In genomic region chr14:100374270-100374669, GRCh38 we compare ENCODE assay signal across 11 cellular contexts. TPM values are rescaled to one million over a fixed set of nuclear protein-coding genes. Genes with fewer than 3 reads are reported as not detected.
DNase-seq lines count a peak whose midpoint lies in the region; ATAC-seq lines count a peak whose summit lies in the region.
"Had no signal": no experiment of that assay in that cellular context is flagged by ENCODE, and none has a peak within 500 bp of the region (broad histone marks: within the 10 kb centered on the region; RNA-seq: fewer than 3 reads in every experiment).

No MANE protein-coding gene starts in this region.

- H3K4me3 ChIP-seq in subcutaneous abdominal adipose tissue (ENCODE audit: low read depth in 1 of 5, low read length in 5 of 5), result peak overlapping the region; percentile 23 to 92 (median 78)

- H3K36me3 Mint-ChIP-seq in activated T-cell treated with anti-CD3 and anti-CD28 coated beads, Interleukin-2, amount 50 U/mL, for 24 hours (ENCODE audit: low read depth), result peaks cover 71% of the 10 kb centered on the region
- peaks cover 41% of the 10 kb centered on the region for H3K36me3 Mint-ChIP-seq in activated T-helper 1 cell treated with anti-CD3 and anti-CD28 coated beads, Interleukin-12 subunit alpha, Interleukin-12 subunit beta, Interleukin-2, Interleukin-4 antibody, amounts not matched to agents 30 ng/mL and 10 ng/mL and 1 ng/mL, durations not matched to agents 14 hours and 24 hours and 36 hours (ENCODE audit: low read depth)
- H3K36me3 Mint-ChIP-seq in immature natural killer cell, result peaks cover 0 to 5% (median 1%) of the 10 kb centered on the region in 3 donors

- peak overlapping the region; percentile 98 for H3K27ac ChIP-seq in subcutaneous abdominal adipose tissue (ENCODE audit: low read depth, low read length)

- no peak for DNase-seq in activated T-cell treated with anti-CD3 and anti-CD28 coated beads, Interleukin-2, amount 50 U/mL, for 24 hours
- no peak for DNase-seq in activated T-cell treated with anti-CD3 and anti-CD28 coated beads, Interleukin-2, amount 50 U/mL, for 48 hours
- no peak for DNase-seq in activated T-helper 1 cell treated with anti-CD3 and anti-CD28 coated beads, Interleukin-12 subunit alpha, Interleukin-12 subunit beta, Interleukin-2, Interleukin-4 antibody, amounts not matched to agents 30 ng/mL and 10 ng/mL and 1 ng/mL, durations not matched to agents 14 hours and 24 hours and 36 hours (ENCODE audit: low spot score)
- DNase-seq in immature natural killer cell, result no peak
- DNase-seq in SKM-1 treated with dmso at 0.1 percent for 144 hours (lab: John Stamatoyannopoulos, UW; ENCODE audit: unreplicated experiment), result no peak
- no peak for DNase-seq in H4 (ENCODE audit: low spot score)
- DNase-seq: activated gamma-delta T cell, NCI-H446 had no signal

- peaks cover 3 to 54% (median 29%) of the 10 kb centered on the region in 5 donors for H3K4me1 ChIP-seq in subcutaneous abdominal adipose tissue (ENCODE audit: control insufficient read depth in 5 of 5, insufficient read depth in 5 of 5, low read length in 5 of 5)

- H3K4me1 Mint-ChIP-seq in activated T-cell treated with anti-CD3 and anti-CD28 coated beads, Interleukin-2, amount 50 U/mL, for 24 hours (ENCODE audit: low read depth), result peaks cover 72% of the 10 kb centered on the region
- H3K4me1 Mint-ChIP-seq in activated T-helper 1 cell treated with anti-CD3 and anti-CD28 coated beads, Interleukin-12 subunit alpha, Interleukin-12 subunit beta, Interleukin-2, Interleukin-4 antibody, amounts not matched to agents 30 ng/mL and 10 ng/mL and 1 ng/mL, durations not matched to agents 14 hours and 24 hours and 36 hours (ENCODE audit: low read depth), result peaks cover 63% of the 10 kb centered on the region
- H3K4me1 Mint-ChIP-seq in immature natural killer cell, result peaks cover 35 to 37% of the 10 kb centered on the region in 2 donors

- H3K4me3 Mint-ChIP-seq in activated T-cell treated with anti-CD3 and anti-CD28 coated beads, Interleukin-2, amount 50 U/mL, for 24 hours, result peak overlapping the region; percentile 99
- peak overlapping the region; percentile 97 for H3K4me3 Mint-ChIP-seq in activated T-helper 1 cell treated with anti-CD3 and anti-CD28 coated beads, Interleukin-12 subunit alpha, Interleukin-12 subunit beta, Interleukin-2, Interleukin-4 antibody, amounts not matched to agents 30 ng/mL and 10 ng/mL and 1 ng/mL, durations not matched to agents 14 hours and 24 hours and 36 hours
- peak overlapping the region; percentile 22 to 96 (median 94) for H3K4me3 Mint-ChIP-seq in immature natural killer cell

- peak overlapping the region in 3 of 5 donors; percentile 75 to 85 (median 78) for H3K9ac ChIP-seq in subcutaneous abdominal adipose tissue (ENCODE audit: low read length in 5 of 5)

- H3K36me3 ChIP-seq in subcutaneous abdominal adipose tissue (ENCODE audit: control insufficient read depth in 5 of 5, insufficient read depth in 5 of 5, low read length in 5 of 5), result peaks cover 0 to 6% (median 3%) of the 10 kb centered on the region in 5 donors

- H3K27me3 ChIP-seq in subcutaneous abdominal adipose tissue (ENCODE audit: control insufficient read depth in 5 of 5, insufficient read depth in 4 of 5, low read length in 5 of 5), result no peaks in the 10 kb centered on the region

- no peaks in the 10 kb centered on the region for H3K27me3 Mint-ChIP-seq in activated T-cell treated with anti-CD3 and anti-CD28 coated beads, Interleukin-2, amount 50 U/mL, for 24 hours
- peaks cover 2% of the 10 kb centered on the region for H3K27me3 Mint-ChIP-seq in activated T-helper 1 cell treated with anti-CD3 and anti-CD28 coated beads, Interleukin-12 subunit alpha, Interleukin-12 subunit beta, Interleukin-2, Interleukin-4 antibody, amounts not matched to agents 30 ng/mL and 10 ng/mL and 1 ng/mL, durations not matched to agents 14 hours and 24 hours and 36 hours (ENCODE audit: insufficient read depth)
- peaks cover 11 to 12% (median 12%) of the 10 kb centered on the region in 3 donors for H3K27me3 Mint-ChIP-seq in immature natural killer cell (ENCODE audit: low read depth in 3 of 3)

- H3K9me3 Mint-ChIP-seq in activated T-cell treated with anti-CD3 and anti-CD28 coated beads, Interleukin-2, amount 50 U/mL, for 24 hours, result no peaks in the 10 kb centered on the region
- no peaks in the 10 kb centered on the region for H3K9me3 Mint-ChIP-seq in activated T-helper 1 cell treated with anti-CD3 and anti-CD28 coated beads, Interleukin-12 subunit alpha, Interleukin-12 subunit beta, Interleukin-2, Interleukin-4 antibody, amounts not matched to agents 30 ng/mL and 10 ng/mL and 1 ng/mL, durations not matched to agents 14 hours and 24 hours and 36 hours
- no peaks in the 10 kb centered on the region for H3K9me3 Mint-ChIP-seq in immature natural killer cell

- no peak for ATAC-seq in GM18511 (IDR thresholded peaks at IDR 0.05; ENCODE audit: unreplicated experiment)

- no peaks in the 10 kb centered on the region for H3K9me3 ChIP-seq in subcutaneous abdominal adipose tissue (ENCODE audit: control insufficient read depth in 5 of 5, low read length in 5 of 5)

- peak overlapping the region; percentile 100 for H3K27ac Mint-ChIP-seq in activated T-cell treated with anti-CD3 and anti-CD28 coated beads, Interleukin-2, amount 50 U/mL, for 24 hours
- peak overlapping the region; percentile 96 for H3K27ac Mint-ChIP-seq in activated T-helper 1 cell treated with anti-CD3 and anti-CD28 coated beads, Interleukin-12 subunit alpha, Interleukin-12 subunit beta, Interleukin-2, Interleukin-4 antibody, amounts not matched to agents 30 ng/mL and 10 ng/mL and 1 ng/mL, durations not matched to agents 14 hours and 24 hours and 36 hours
- H3K27ac Mint-ChIP-seq in immature natural killer cell, result peak overlapping the region in 4 of 6 donors; percentile 47 to 97 (median 96)

- intact Hi-C loops in activated T-helper 1 cell treated with anti-CD3 and anti-CD28 coated beads, Interleukin-12 subunit alpha, Interleukin-12 subunit beta, Interleukin-2, Interleukin-4 antibody, amounts not matched to agents 30 ng/mL and 10 ng/mL and 1 ng/mL, durations not matched to agents 14 hours and 24 hours and 36 hours (cut with micrococcal nuclease), result loop anchor here (2.0 to 10.0 kb wide), 4 partner anchors 17 to 1441 kb away; partner anchors contain the start of gene CYP46A1

RNA-seq across cellular contexts. Expression of gene WDR25, which starts 2.0 kb away (rescaled TPM):
- total RNA-seq in activated T-helper 1 cell treated with anti-CD3 and anti-CD28 coated beads, Interleukin-12 subunit alpha, Interleukin-12 subunit beta, Interleukin-2, Interleukin-4 antibody, amounts not matched to agents 30 ng/mL and 10 ng/mL and 1 ng/mL, durations not matched to agents 14 hours and 24 hours and 36 hours, result 7.4 and 9.5 TPM in 2 replicates
- 10 to 100 TPM in 2 of 3 donors, 1 to 10 TPM in 1; 8.1 to 13.8 (median 12.1) TPM for polyA plus RNA-seq in immature natural killer cell
- 23.7 and 23.8 TPM in 2 replicates for total RNA-seq in H4 (2014; rRNA removed; shearing (Covaris generic))

RNA-seq across cellular contexts. Expression of gene SLC25A47, which starts 51.1 kb away (rescaled TPM):
- not detected in 2 replicates for total RNA-seq in activated T-helper 1 cell treated with anti-CD3 and anti-CD28 coated beads, Interleukin-12 subunit alpha, Interleukin-12 subunit beta, Interleukin-2, Interleukin-4 antibody, amounts not matched to agents 30 ng/mL and 10 ng/mL and 1 ng/mL, durations not matched to agents 14 hours and 24 hours and 36 hours
- not detected for polyA plus RNA-seq in immature natural killer cell
- not detected in 2 replicates for total RNA-seq in H4 (2014; rRNA removed; shearing (Covaris generic))
- total RNA-seq: renal cortical epithelial cell had no signal
